ENCODE assay signal across 23 cellular contexts in genomic region chr5:56169949-56170348, GRCh38.
"Had no signal": no experiment of that assay in that cellular context is flagged by ENCODE, and none has a peak within 500 bp of the region (broad histone marks: within the 10 kb centered on the region; RNA-seq: fewer than 3 reads in every experiment).

No MANE protein-coding gene starts in this region.

- H3K9me3 Mint-ChIP-seq: activated T-cell treated with anti-CD3 and anti-CD28 coated beads, Interleukin-2, amount 50 U/mL, for 72 hours; naive B cell had no signal

- H3K27me3 Mint-ChIP-seq: activated naive CD8-positive, alpha-beta T cell had no signal

- H3K36me3 ChIP-seq: ascending aorta, esophagus squamous epithelium, heart right ventricle, sigmoid colon, transverse colon, uterus had no signal

- H3K4me3 ChIP-seq: ascending aorta, esophagus squamous epithelium, heart right ventricle, psoas muscle, sigmoid colon, testis, transverse colon, uterus had no signal

- DNase-seq: activated CD4-positive, alpha-beta T cell treated with anti-CD3 and anti-CD28 coated beads for 4 hours; activated CD4-positive, alpha-beta T cell treated with anti-CD3 and anti-CD28 coated beads, Interleukin-2, amount 50 U/mL, for 4 hours; activated naive CD4-positive, alpha-beta T cell; activated T-cell treated with anti-CD3 and anti-CD28 coated beads for 4 hours; activated T-cell treated with anti-CD3 and anti-CD28 coated beads, Interleukin-2, amount 50 U/mL, for 72 hours; caudate nucleus; esophagus squamous epithelium; foreskin melanocyte; left ventricle myocardium superior; naive B cell; psoas muscle; sigmoid colon; stimulated activated CD4-positive, alpha-beta T cell treated with anti-CD3 and anti-CD28 coated beads, Interleukin-15, amount 100 ng/mL, for 24 hours; stimulated activated naive CD4-positive, alpha-beta T cell treated with Interleukin-2 at 50 U/mL for 16 hours; testis; transverse colon; uterus had no signal

- H3K4me1 ChIP-seq: psoas muscle, uterus had no signal

- H3K79me2 ChIP-seq: parathyroid adenoma had no signal

- H3K36me3 Mint-ChIP-seq: activated naive CD8-positive, alpha-beta T cell; naive B cell had no signal

- H3K9me3 ChIP-seq: ascending aorta, esophagus squamous epithelium, heart right ventricle, psoas muscle, sigmoid colon, testis, transverse colon, uterus had no signal

- ATAC-seq: activated T-cell treated with anti-CD3 and anti-CD28 coated beads, Interleukin-2, amount 50 U/mL, for 72 hours; psoas muscle had no signal

- H2AFZ ChIP-seq: parathyroid adenoma had no signal

- H3K27ac ChIP-seq: ascending aorta, epithelial cell of prostate, esophagus squamous epithelium, parathyroid adenoma, psoas muscle, sigmoid colon, testis, transverse colon, uterus, VCaP had no signal

- H3K27ac Mint-ChIP-seq: activated naive CD8-positive, alpha-beta T cell; activated T-cell treated with anti-CD3 and anti-CD28 coated beads, Interleukin-2, amount 50 U/mL, for 72 hours; naive B cell had no signal

- H3K27me3 ChIP-seq: ascending aorta, esophagus squamous epithelium, heart right ventricle, sigmoid colon, testis, transverse colon, uterus had no signal

- H3K4me3 Mint-ChIP-seq: activated naive CD8-positive, alpha-beta T cell; activated T-cell treated with anti-CD3 and anti-CD28 coated beads, Interleukin-2, amount 50 U/mL, for 72 hours; naive B cell had no signal
